In the genomic region with DNA sequence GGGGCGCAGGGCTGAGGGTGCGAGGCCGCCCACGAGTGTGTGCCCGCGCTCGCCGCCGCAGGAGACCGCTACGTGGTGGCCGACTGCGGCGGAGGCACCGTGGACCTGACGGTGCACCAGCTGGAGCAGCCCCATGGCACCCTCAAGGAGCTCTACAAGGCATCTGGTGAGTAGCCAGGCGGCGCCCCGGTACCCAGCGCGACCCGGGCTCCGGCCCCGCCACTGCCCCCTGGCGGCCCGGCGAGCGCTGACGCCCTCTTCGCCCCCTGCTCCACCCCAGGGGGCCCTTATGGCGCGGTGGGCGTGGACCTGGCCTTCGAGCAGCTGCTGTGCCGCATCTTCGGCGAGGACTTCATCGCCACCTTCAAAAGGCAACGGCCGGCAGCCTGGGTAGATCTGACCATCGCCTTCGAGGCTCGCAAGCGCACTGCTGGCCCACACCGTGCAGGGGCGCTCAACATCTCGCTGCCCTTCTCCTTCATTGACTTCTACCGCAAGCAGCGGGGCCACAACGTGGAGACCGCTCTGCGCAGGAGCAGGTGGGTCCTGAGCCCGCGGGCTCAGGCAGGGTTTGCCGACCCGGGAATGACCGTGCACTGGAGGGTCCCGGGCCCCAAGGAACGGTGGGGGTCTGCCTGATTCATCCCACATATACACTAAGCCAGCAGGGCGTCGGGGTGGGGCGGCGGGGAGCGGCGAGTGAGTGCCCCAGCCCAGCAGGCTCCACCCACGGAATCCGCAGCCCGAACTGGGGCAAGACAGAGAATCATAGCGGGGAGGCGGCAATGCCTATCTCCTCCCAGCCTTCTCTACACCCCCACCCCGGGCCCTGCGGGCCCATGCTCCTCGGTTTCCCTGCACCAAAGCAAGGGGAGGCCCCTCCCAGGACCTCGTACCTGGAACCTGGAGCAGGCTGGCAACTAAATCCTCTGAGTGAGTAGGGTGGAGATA, we compare ENCODE assay signal across 1 cellular context.
A peak's percentile ranks its signal among the peaks of the same experiment; 100 is the strongest.
TF ChIP-seq lines count a peak whose summit lies in the region.

No MANE protein-coding gene starts in this region.

TF ChIP-seq in HepG2, 621 proteins besides CTCF, POLR2A, EP300 and RAD21 (continued from another document and continues in another):
- TF ChIP-seq, protein P1, sequence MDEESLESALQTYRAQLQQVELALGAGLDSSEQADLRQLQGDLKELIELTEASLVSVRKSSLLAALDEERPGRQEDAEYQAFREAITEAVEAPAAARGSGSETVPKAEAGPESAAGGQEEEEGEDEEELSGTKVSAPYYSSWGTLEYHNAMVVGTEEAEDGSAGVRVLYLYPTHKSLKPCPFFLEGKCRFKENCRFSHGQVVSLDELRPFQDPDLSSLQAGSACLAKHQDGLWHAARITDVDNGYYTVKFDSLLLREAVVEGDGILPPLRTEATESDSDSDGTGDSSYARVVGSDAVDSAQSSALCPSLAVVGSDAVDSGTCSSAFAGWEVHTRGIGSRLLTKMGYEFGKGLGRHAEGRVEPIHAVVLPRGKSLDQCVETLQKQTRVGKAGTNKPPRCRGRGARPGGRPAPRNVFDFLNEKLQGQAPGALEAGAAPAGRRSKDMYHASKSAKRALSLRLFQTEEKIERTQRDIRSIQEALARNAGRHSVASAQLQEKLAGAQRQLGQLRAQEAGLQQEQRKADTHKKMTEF (CRISPR knock-in tag; IDR thresholded peaks at IDR 0.05), result peak; percentile 84; the same call in 1 of the 2 replicates
- TF ChIP-seq, protein P2, sequence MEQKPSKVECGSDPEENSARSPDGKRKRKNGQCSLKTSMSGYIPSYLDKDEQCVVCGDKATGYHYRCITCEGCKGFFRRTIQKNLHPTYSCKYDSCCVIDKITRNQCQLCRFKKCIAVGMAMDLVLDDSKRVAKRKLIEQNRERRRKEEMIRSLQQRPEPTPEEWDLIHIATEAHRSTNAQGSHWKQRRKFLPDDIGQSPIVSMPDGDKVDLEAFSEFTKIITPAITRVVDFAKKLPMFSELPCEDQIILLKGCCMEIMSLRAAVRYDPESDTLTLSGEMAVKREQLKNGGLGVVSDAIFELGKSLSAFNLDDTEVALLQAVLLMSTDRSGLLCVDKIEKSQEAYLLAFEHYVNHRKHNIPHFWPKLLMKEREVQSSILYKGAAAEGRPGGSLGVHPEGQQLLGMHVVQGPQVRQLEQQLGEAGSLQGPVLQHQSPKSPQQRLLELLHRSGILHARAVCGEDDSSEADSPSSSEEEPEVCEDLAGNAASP (CRISPR knock-in tag; IDR thresholded peaks at IDR 0.05; ENCODE audit: borderline replicate concordance), result peak; percentile 68; the same call in 1 of the 2 replicates
- no peak for TF ChIP-seq ZNF616 (CRISPR knock-in tag; IDR thresholded peaks at IDR 0.05; ENCODE audit: low read depth)
- peak; percentile 80; the same call in 1 of the 2 replicates for TF ChIP-seq ZNF614 (CRISPR knock-in tag; IDR thresholded peaks at IDR 0.05; ENCODE audit: borderline replicate concordance)
- TF ChIP-seq ZNF142 (CRISPR knock-in tag; IDR thresholded peaks at IDR 0.05), result peak; percentile 63; the same call in 1 of the 2 replicates
- 0 out of 2 replicates have a peak, but pooled peaks have one; percentile 27 for TF ChIP-seq ZNF784 (CRISPR knock-in tag; IDR thresholded peaks at IDR 0.05; ENCODE audit: borderline replicate concordance)
- no peak for TF ChIP-seq ZMAT3 (CRISPR knock-in tag; conservative IDR thresholded peaks at IDR 0.05)
- 0 out of 2 replicates have a peak, but pooled peaks have one; percentile 65 for TF ChIP-seq ZNF124 (CRISPR knock-in tag; IDR thresholded peaks at IDR 0.05)
- TF ChIP-seq, protein P3, sequence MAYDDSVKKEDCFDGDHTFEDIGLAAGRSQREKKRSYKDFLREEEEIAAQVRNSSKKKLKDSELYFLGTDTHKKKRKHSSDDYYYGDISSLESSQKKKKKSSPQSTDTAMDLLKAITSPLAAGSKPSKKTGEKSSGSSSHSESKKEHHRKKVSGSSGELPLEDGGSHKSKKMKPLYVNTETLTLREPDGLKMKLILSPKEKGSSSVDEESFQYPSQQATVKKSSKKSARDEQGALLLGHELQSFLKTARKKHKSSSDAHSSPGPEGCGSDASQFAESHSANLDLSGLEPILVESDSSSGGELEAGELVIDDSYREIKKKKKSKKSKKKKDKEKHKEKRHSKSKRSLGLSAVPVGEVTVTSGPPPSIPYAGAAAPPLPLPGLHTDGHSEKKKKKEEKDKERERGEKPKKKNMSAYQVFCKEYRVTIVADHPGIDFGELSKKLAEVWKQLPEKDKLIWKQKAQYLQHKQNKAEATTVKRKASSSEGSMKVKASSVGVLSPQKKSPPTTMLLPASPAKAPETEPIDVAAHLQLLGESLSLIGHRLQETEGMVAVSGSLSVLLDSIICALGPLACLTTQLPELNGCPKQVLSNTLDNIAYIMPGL (CRISPR knock-in tag; IDR thresholded peaks at IDR 0.05; ENCODE audit: borderline replicate concordance in 1 of 2, low read depth in 1 of 2), result peak; percentile 92 to 96; a peak in 3 of 4 replicates
- TF ChIP-seq, protein P4, sequence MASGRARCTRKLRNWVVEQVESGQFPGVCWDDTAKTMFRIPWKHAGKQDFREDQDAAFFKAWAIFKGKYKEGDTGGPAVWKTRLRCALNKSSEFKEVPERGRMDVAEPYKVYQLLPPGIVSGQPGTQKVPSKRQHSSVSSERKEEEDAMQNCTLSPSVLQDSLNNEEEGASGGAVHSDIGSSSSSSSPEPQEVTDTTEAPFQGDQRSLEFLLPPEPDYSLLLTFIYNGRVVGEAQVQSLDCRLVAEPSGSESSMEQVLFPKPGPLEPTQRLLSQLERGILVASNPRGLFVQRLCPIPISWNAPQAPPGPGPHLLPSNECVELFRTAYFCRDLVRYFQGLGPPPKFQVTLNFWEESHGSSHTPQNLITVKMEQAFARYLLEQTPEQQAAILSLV (CRISPR knock-in tag; IDR thresholded peaks at IDR 0.05; ENCODE audit: borderline replicate concordance), result no peak
- TF ChIP-seq ZMYM4 (CRISPR knock-in tag; IDR thresholded peaks at IDR 0.05), result peak; percentile 78
- TF ChIP-seq BCL3 (CRISPR knock-in tag; IDR thresholded peaks at IDR 0.05), result peak; percentile 78
- TF ChIP-seq, protein P5, sequence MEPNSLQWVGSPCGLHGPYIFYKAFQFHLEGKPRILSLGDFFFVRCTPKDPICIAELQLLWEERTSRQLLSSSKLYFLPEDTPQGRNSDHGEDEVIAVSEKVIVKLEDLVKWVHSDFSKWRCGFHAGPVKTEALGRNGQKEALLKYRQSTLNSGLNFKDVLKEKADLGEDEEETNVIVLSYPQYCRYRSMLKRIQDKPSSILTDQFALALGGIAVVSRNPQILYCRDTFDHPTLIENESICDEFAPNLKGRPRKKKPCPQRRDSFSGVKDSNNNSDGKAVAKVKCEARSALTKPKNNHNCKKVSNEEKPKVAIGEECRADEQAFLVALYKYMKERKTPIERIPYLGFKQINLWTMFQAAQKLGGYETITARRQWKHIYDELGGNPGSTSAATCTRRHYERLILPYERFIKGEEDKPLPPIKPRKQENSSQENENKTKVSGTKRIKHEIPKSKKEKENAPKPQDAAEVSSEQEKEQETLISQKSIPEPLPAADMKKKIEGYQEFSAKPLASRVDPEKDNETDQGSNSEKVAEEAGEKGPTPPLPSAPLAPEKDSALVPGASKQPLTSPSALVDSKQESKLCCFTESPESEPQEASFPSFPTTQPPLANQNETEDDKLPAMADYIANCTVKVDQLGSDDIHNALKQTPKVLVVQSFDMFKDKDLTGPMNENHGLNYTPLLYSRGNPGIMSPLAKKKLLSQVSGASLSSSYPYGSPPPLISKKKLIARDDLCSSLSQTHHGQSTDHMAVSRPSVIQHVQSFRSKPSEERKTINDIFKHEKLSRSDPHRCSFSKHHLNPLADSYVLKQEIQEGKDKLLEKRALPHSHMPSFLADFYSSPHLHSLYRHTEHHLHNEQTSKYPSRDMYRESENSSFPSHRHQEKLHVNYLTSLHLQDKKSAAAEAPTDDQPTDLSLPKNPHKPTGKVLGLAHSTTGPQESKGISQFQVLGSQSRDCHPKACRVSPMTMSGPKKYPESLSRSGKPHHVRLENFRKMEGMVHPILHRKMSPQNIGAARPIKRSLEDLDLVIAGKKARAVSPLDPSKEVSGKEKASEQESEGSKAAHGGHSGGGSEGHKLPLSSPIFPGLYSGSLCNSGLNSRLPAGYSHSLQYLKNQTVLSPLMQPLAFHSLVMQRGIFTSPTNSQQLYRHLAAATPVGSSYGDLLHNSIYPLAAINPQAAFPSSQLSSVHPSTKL (CRISPR knock-in tag; IDR thresholded peaks at IDR 0.05), result peak; percentile 34; the same call in 1 of the 2 replicates
- no peak for TF ChIP-seq TOE1 (CRISPR knock-in tag; IDR thresholded peaks at IDR 0.05)
- no peak for TF ChIP-seq LCORL (IDR thresholded peaks at IDR 0.05)
- TF ChIP-seq LCORL (CRISPR knock-in tag; IDR thresholded peaks at IDR 0.05), result peak; percentile 81; the same call in 1 of the 2 replicates
- TF ChIP-seq ZNF24 (IDR thresholded peaks at IDR 0.05), result no peak
- TF ChIP-seq FOXK2 (IDR thresholded peaks at IDR 0.05), result no peak
- no peak for TF ChIP-seq GTF3A (CRISPR knock-in tag; conservative IDR thresholded peaks at IDR 0.05)
- TF ChIP-seq, protein P6, sequence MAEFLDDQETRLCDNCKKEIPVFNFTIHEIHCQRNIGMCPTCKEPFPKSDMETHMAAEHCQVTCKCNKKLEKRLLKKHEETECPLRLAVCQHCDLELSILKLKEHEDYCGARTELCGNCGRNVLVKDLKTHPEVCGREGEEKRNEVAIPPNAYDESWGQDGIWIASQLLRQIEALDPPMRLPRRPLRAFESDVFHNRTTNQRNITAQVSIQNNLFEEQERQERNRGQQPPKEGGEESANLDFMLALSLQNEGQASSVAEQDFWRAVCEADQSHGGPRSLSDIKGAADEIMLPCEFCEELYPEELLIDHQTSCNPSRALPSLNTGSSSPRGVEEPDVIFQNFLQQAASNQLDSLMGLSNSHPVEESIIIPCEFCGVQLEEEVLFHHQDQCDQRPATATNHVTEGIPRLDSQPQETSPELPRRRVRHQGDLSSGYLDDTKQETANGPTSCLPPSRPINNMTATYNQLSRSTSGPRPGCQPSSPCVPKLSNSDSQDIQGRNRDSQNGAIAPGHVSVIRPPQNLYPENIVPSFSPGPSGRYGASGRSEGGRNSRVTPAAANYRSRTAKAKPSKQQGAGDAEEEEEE (CRISPR knock-in tag; IDR thresholded peaks at IDR 0.05; ENCODE audit: borderline replicate concordance), result no peak
- TF ChIP-seq ZNF768 (CRISPR knock-in tag; IDR thresholded peaks at IDR 0.05), result peak; percentile 74
- TF ChIP-seq TMF1 (CRISPR knock-in tag; IDR thresholded peaks at IDR 0.05; ENCODE audit: low read depth), result no peak
- no peak for TF ChIP-seq ZNF598 (CRISPR knock-in tag; IDR thresholded peaks at IDR 0.05; ENCODE audit: borderline replicate concordance)
- TF ChIP-seq STAG1 (CRISPR knock-in tag; IDR thresholded peaks at IDR 0.05), result peak; percentile 77
- TF ChIP-seq CCDC6 (CRISPR knock-in tag; IDR thresholded peaks at IDR 0.05), result no peak
- TF ChIP-seq SRY (CRISPR knock-in tag; IDR thresholded peaks at IDR 0.05), result peak; percentile 69; the same call in 1 of the 2 replicates
- TF ChIP-seq BCL6 (CRISPR knock-in tag; IDR thresholded peaks at IDR 0.05), result peak; percentile 23; the same call in 1 of the 2 replicates
- TF ChIP-seq RFX5 (IDR thresholded peaks at IDR 0.05; ENCODE audit: low read depth, low read length), result no peak
- TF ChIP-seq ZFP82 (CRISPR knock-in tag; IDR thresholded peaks at IDR 0.05; ENCODE audit: borderline replicate concordance), result 0 out of 2 replicates have a peak, but pooled peaks have one; percentile 33
- peak; percentile 68 for TF ChIP-seq KAT8 (CRISPR knock-in tag; IDR thresholded peaks at IDR 0.05)
